2 cellular contexts compared by ENCODE assay signal in the genomic region with DNA sequence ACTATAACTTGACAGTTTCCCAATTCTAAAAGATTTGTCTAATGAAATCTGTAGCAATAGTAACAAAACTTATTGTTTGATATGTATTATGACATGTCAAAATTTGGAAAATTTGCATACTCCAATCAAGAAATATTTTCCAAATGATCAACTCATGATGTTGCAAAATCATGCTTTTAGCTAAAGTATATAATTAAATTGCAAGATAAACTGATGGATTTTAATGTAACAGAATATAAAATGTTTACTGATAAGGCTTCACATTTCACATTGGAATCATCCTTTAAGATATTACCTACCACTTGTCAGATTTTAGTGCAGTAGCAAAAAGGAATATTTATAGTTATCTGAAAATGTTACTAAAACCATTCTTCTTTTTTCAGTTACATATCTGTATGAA.
TF ChIP-seq lines count a peak whose summit lies in the region.

No MANE protein-coding gene starts in this region.

TF ChIP-seq in SK-N-SH treated with all-trans-retinoic acid at 6 μM for 48 hours, 23 proteins besides CTCF, POLR2A, EP300 and RAD21 (continued from another document):
- TF ChIP-seq, protein P1, sequence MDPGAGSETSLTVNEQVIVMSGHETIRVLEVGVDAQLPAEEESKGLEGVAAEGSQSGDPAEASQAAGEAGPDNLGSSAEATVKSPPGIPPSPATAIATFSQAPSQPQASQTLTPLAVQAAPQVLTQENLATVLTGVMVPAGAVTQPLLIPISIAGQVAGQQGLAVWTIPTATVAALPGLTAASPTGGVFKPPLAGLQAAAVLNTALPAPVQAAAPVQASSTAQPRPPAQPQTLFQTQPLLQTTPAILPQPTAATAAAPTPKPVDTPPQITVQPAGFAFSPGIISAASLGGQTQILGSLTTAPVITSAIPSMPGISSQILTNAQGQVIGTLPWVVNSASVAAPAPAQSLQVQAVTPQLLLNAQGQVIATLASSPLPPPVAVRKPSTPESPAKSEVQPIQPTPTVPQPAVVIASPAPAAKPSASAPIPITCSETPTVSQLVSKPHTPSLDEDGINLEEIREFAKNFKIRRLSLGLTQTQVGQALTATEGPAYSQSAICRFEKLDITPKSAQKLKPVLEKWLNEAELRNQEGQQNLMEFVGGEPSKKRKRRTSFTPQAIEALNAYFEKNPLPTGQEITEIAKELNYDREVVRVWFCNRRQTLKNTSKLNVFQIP (CRISPR knock-in tag; IDR thresholded peaks at IDR 0.05; ENCODE audit: borderline replicate concordance, low read depth), result no peak
- TF ChIP-seq, protein P2, sequence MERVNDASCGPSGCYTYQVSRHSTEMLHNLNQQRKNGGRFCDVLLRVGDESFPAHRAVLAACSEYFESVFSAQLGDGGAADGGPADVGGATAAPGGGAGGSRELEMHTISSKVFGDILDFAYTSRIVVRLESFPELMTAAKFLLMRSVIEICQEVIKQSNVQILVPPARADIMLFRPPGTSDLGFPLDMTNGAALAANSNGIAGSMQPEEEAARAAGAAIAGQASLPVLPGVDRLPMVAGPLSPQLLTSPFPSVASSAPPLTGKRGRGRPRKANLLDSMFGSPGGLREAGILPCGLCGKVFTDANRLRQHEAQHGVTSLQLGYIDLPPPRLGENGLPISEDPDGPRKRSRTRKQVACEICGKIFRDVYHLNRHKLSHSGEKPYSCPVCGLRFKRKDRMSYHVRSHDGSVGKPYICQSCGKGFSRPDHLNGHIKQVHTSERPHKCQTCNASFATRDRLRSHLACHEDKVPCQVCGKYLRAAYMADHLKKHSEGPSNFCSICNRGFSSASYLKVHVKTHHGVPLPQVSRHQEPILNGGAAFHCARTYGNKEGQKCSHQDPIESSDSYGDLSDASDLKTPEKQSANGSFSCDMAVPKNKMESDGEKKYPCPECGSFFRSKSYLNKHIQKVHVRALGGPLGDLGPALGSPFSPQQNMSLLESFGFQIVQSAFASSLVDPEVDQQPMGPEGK (CRISPR knock-in tag; IDR thresholded peaks at IDR 0.05; ENCODE audit: borderline replicate concordance), result no peak
- TF ChIP-seq ESRRG (CRISPR knock-in tag; IDR thresholded peaks at IDR 0.05) (no peak), ZFP30 (CRISPR knock-in tag; IDR thresholded peaks at IDR 0.05) (no peak), ISL1 (CRISPR knock-in tag; IDR thresholded peaks at IDR 0.05) (peak; percentile 91), CREB5 (CRISPR knock-in tag; IDR thresholded peaks at IDR 0.05; ENCODE audit: low read depth) (no peak), PPARA (CRISPR knock-in tag; IDR thresholded peaks at IDR 0.05; ENCODE audit: borderline replicate concordance) (no peak)

TF ChIP-seq in SK-N-SH, 30 proteins besides CTCF, POLR2A, EP300 and RAD21 (continued from another document):
- TF ChIP-seq REST (IDR thresholded peaks at IDR 0.05; ENCODE audit: low read depth, low read length), result no peak
- TF ChIP-seq FOSL2 (IDR thresholded peaks at IDR 0.05; ENCODE audit: borderline replicate concordance, low read depth), result no peak
- no peak for TF ChIP-seq NFIC (IDR thresholded peaks at IDR 0.05; ENCODE audit: borderline replicate concordance)
- no peak for TF ChIP-seq SIN3A (IDR thresholded peaks at IDR 0.05; ENCODE audit: borderline replicate concordance, low read depth, low read length)
- TF ChIP-seq POLR2AphosphoS5 (IDR thresholded peaks at IDR 0.05; ENCODE audit: low read depth, low read length), result no peak
- no peak for TF ChIP-seq YY1 (IDR thresholded peaks at IDR 0.05; ENCODE audit: low read depth)
- TF ChIP-seq, protein P3, sequence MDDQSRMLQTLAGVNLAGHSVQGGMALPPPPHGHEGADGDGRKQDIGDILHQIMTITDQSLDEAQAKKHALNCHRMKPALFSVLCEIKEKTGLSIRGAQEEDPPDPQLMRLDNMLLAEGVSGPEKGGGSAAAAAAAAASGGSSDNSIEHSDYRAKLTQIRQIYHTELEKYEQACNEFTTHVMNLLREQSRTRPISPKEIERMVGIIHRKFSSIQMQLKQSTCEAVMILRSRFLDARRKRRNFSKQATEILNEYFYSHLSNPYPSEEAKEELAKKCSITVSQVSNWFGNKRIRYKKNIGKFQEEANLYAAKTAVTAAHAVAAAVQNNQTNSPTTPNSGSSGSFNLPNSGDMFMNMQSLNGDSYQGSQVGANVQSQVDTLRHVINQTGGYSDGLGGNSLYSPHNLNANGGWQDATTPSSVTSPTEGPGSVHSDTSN (IDR thresholded peaks at IDR 0.05), result no peak
- TF ChIP-seq RFX5 (IDR thresholded peaks at IDR 0.05; ENCODE audit: low read length), result no peak
